ENCODE assay signal across 1 cellular context in genomic region chr6:136468711-136469110, GRCh38.
TF ChIP-seq lines count a peak whose summit lies in the region.

No MANE protein-coding gene starts in this region.

TF ChIP-seq in A549, 52 proteins besides CTCF, POLR2A, EP300 and RAD21 (continued from another document):
- TF ChIP-seq HMGXB4 (CRISPR knock-in tag; IDR thresholded peaks at IDR 0.05; ENCODE audit: borderline replicate concordance) (no peak), MAZ (IDR thresholded peaks at IDR 0.05; ENCODE audit: borderline replicate concordance, low read depth, low read length) (no peak), E2F6 (IDR thresholded peaks at IDR 0.05; ENCODE audit: borderline replicate concordance, low read depth) (no peak), PHF8 (IDR thresholded peaks at IDR 0.05; ENCODE audit: borderline replicate concordance, low read depth) (no peak)
